21 cellular contexts compared by ENCODE assay signal in the genomic region with DNA sequence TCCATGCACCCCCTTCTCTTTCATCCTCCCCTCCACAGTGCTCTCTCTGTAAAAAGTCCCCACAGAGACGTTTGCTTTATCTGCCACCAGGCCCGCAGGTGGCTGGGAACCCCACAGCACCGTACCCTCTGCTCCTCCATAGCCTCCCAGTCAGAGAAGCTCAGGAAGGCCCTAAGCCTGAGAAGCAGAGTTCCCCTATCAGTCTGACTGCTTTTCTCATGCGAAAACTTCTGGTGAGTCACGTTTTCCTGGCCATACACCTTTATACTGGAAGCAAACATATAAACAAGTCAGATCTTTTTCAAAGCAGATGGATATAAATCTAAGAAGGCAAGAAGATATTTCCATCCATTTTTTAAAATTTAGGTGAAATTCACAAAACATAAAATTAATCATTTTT. TPM values are rescaled to one million over a fixed set of nuclear protein-coding genes. Genes with fewer than 3 reads are reported as not detected.
DNase-seq lines count a peak whose midpoint lies in the region; ATAC-seq and TF ChIP-seq lines count a peak whose summit lies in the region.
"Had no signal": no experiment of that assay in that cellular context is flagged by ENCODE, and none has a peak within 500 bp of the region (broad histone marks: within the 10 kb centered on the region; RNA-seq: fewer than 3 reads in every experiment).

No MANE protein-coding gene starts in this region.

- no peak overlapping the region for H2BK120ac ChIP-seq in mesenchymal stem cell (ENCODE audit: low read depth, low read length)

- H3K23ac ChIP-seq in mesenchymal stem cell (ENCODE audit: low read length in 2 of 2) = no peak overlapping the region

- H4K8ac ChIP-seq in mesenchymal stem cell (ENCODE audit: low read length) = no peak overlapping the region

- H2AFZ ChIP-seq in mesenchymal stem cell (ENCODE audit: low read depth, low read length) = no peak overlapping the region

- TF ChIP-seq CTCF in GM12865 (IDR thresholded peaks at IDR 0.05; ENCODE audit: insufficient read depth, low read depth, low read length, missing control alignments) = no peak

- ATAC-seq in HG02610 (IDR thresholded peaks at IDR 0.05; ENCODE audit: unreplicated experiment) = peak; percentile 33
- no peak for ATAC-seq in HG02623 (IDR thresholded peaks at IDR 0.05; ENCODE audit: unreplicated experiment)
- no peak for ATAC-seq in HG03571 (IDR thresholded peaks at IDR 0.05; ENCODE audit: unreplicated experiment)
- ATAC-seq: mucosa of descending colon, PC-3 had no signal

- H3K4me3 ChIP-seq in GM12865 (ENCODE audit: low read depth, low read length) (no peak overlapping the region), mesenchymal stem cell (ENCODE audit: insufficient read depth in 1 of 2, low read depth in 1 of 2, low read length in 2 of 2) (no peak overlapping the region)
- H3K4me3 ChIP-seq: adrenal gland, mucosa of descending colon, tibial nerve had no signal

- peak overlapping the region in 1 of 2 experiments; percentile 47 for H2BK12ac ChIP-seq in mesenchymal stem cell (ENCODE audit: low read length in 2 of 2)

- DNase-seq in GM12865 (ENCODE audit: low read depth) (peak; percentile 47), amniotic epithelial cell (ENCODE audit: low read depth) (peak; percentile 24), mesenchymal stem cell (no peak), NCI-H146 (lab: John Stamatoyannopoulos, UW) (no peak)
- DNase-seq: adrenal gland; central memory CD4-positive, alpha-beta T cell; DMS79; erythroblast; H7; mucosa of descending colon; NCI-H1436 treated with DMSO at 0.1 percent for 48 hours; NCI-H2171 treated with DMSO at 0.1 percent for 48 hours; NCI-H69; PC-3; SIG-M5; stimulated activated naive CD4-positive, alpha-beta T cell had no signal

- no peaks in the 10 kb centered on the region for H3K79me1 ChIP-seq in mesenchymal stem cell (replicated peaks; ENCODE audit: low read length, poor library complexity, severe bottlenecking)

- no peaks in the 10 kb centered on the region for H3K27me3 ChIP-seq in mesenchymal stem cell (ENCODE audit: control insufficient read depth in 1 of 2, insufficient read depth in 1 of 2, low read length in 2 of 2)
- H3K27me3 ChIP-seq: adrenal gland, tibial nerve had no signal

- H3K18ac ChIP-seq in mesenchymal stem cell (ENCODE audit: low read depth in 1 of 2, low read length in 2 of 2) = peak overlapping the region in 1 of 2 experiments; percentile 48

- H3K27ac ChIP-seq in mesenchymal stem cell (ENCODE audit: low read length, poor library complexity, severe bottlenecking) = no peak overlapping the region
- H3K27ac ChIP-seq: adrenal gland, neutrophil, tibial nerve had no signal

- no peak overlapping the region for H3K4me2 ChIP-seq in mesenchymal stem cell (ENCODE audit: low read length, poor library complexity, severe bottlenecking)

- WGBS in mesenchymal stem cell = 65% methylated on average over 3 of the region's 5 CpGs

- peak overlapping the region; percentile 3 for H2BK15ac ChIP-seq in mesenchymal stem cell (ENCODE audit: low read depth, poor library complexity, severe bottlenecking)

- peaks cover 5% of the 10 kb centered on the region for H3K9me3 ChIP-seq in mesenchymal stem cell (ENCODE audit: control insufficient read depth, low read length)
- H3K9me3 ChIP-seq: adrenal gland, mucosa of descending colon, neutrophil had no signal

- no peak overlapping the region for H3K9ac ChIP-seq in mesenchymal stem cell (ENCODE audit: low read length)

- no peak overlapping the region for H3K14ac ChIP-seq in mesenchymal stem cell (ENCODE audit: low read length in 2 of 2)

- H3K4me1 ChIP-seq in mesenchymal stem cell (ENCODE audit: control insufficient read depth, insufficient read depth, low read depth, low read length) = no peaks in the 10 kb centered on the region
- H3K4me1 ChIP-seq: adrenal gland had no signal

- H2BK5ac ChIP-seq in mesenchymal stem cell (ENCODE audit: low read depth, low read length, poor library complexity, severe bottlenecking) = no peak overlapping the region

- H4K91ac ChIP-seq in mesenchymal stem cell (ENCODE audit: low read length) = no peak overlapping the region

- H3K4ac ChIP-seq in mesenchymal stem cell (ENCODE audit: low read depth in 1 of 2, low read length in 2 of 2) = peak overlapping the region in 1 of 2 experiments; percentile 30

- no peak overlapping the region for H2AK5ac ChIP-seq in mesenchymal stem cell (ENCODE audit: low read length, severe bottlenecking)

- H3K36me3 ChIP-seq in mesenchymal stem cell (ENCODE audit: control insufficient read depth in 1 of 2, insufficient read depth in 2 of 2, low read depth in 1 of 2, low read length in 2 of 2) = no peaks in the 10 kb centered on the region
- H3K36me3 ChIP-seq: adrenal gland, neutrophil, tibial nerve had no signal

RNA-seq across cellular contexts. Expression of a gene that starts 51.5 kb away (rescaled TPM):
- 26.0 TPM for polyA plus RNA-seq in mesenchymal stem cell (2013, experiment 1 of 2)
- polyA plus RNA-seq in mesenchymal stem cell (2013, experiment 2 of 2) = 25.6 TPM

Comparison
In these comparisons a context has a peak if more than half of its experiments do, and no peak if none do; other contexts are left out.
1. DNase-seq: peak in GM12865 (single experiment) and amniotic epithelial cell (single experiment); none in mesenchymal stem cell (single experiment) and NCI-H146 (single experiment).